2 cellular contexts compared by ENCODE assay signal in genomic region chr19:42312370-42312769, GRCh38.
A peak's percentile ranks its signal among the peaks of the same experiment; 100 is the strongest.
TF ChIP-seq lines count a peak whose summit lies in the region.

No MANE protein-coding gene starts in this region.

TF ChIP-seq in HEK293, 187 proteins besides CTCF, POLR2A, EP300 and RAD21:
- TF ChIP-seq SCRT2 (tag by site-specific recombination; IDR thresholded peaks at IDR 0.05) (peak; percentile 82), PATZ1 (tag by site-specific recombination; IDR thresholded peaks at IDR 0.05) (no peak), ZIC2 (tag by site-specific recombination; IDR thresholded peaks at IDR 0.05) (peak; percentile 27; the same call in 1 of the 2 replicates)

TF ChIP-seq in HepG2, 621 proteins besides CTCF, POLR2A, EP300 and RAD21:
- no peak for TF ChIP-seq ZNF652 (CRISPR knock-in tag; IDR thresholded peaks at IDR 0.05; ENCODE audit: borderline replicate concordance, low read depth)
- TF ChIP-seq SOX6 (IDR thresholded peaks at IDR 0.05), result no peak
- TF ChIP-seq SOX6 (CRISPR knock-in tag; IDR thresholded peaks at IDR 0.05), result no peak
- TF ChIP-seq RFXANK (CRISPR knock-in tag; IDR thresholded peaks at IDR 0.05), result no peak
- TF ChIP-seq RFX3 (CRISPR knock-in tag; IDR thresholded peaks at IDR 0.05), result no peak
- no peak for TF ChIP-seq EED (CRISPR knock-in tag; IDR thresholded peaks at IDR 0.05)
- no peak for TF ChIP-seq GMEB1 (CRISPR knock-in tag; IDR thresholded peaks at IDR 0.05; ENCODE audit: borderline replicate concordance)
- no peak for TF ChIP-seq ZNF609 (CRISPR knock-in tag; IDR thresholded peaks at IDR 0.05; ENCODE audit: borderline replicate concordance)
- no peak for TF ChIP-seq ATM (IDR thresholded peaks at IDR 0.05; ENCODE audit: borderline replicate concordance)
- no peak for TF ChIP-seq AGO1 (IDR thresholded peaks at IDR 0.05; ENCODE audit: low read depth, low read length, poor library complexity, severe bottlenecking)
- TF ChIP-seq FLYWCH1 (CRISPR knock-in tag; IDR thresholded peaks at IDR 0.05), result no peak
- TF ChIP-seq NPAS2 (CRISPR knock-in tag; IDR thresholded peaks at IDR 0.05; ENCODE audit: borderline replicate concordance), result no peak
- TF ChIP-seq SMC3 (IDR thresholded peaks at IDR 0.05; ENCODE audit: low read length), result no peak
TF ChIP-seq in HepG2: peak in this region for 0.
